Comparison of ENCODE assay signal across 10 cellular contexts in genomic region chr17:67474081-67474661, GRCh38.
DNase-seq lines count a peak whose midpoint lies in the region; ATAC-seq and TF ChIP-seq lines count a peak whose summit lies in the region.
"Had no signal": no experiment of that assay in that cellular context is flagged by ENCODE, and none has a peak within 500 bp of the region (broad histone marks: within the 10 kb centered on the region; RNA-seq: fewer than 3 reads in every experiment).

No MANE protein-coding gene starts in this region.

- peak overlapping the region; percentile 98 for H3K27ac Mint-ChIP-seq in T-helper 17 cell

- H3K4me1 Mint-ChIP-seq in T-helper 17 cell = peaks cover 56% of the 10 kb centered on the region

- H3K36me3 ChIP-seq in colonic mucosa = no peaks in the 10 kb centered on the region

- intact Hi-C loops in sciatic nerve (cut with DNase I) = no loop called here
- intact Hi-C loops in colonic mucosa (cut with DNase I) = loop anchor here (2.0 to 10.0 kb wide), 2 partner anchors 95 to 211 kb away; no protein-coding TSS in a partner anchor

- TF ChIP-seq CTCF in GM10266 (IDR thresholded peaks at IDR 0.05; ENCODE audit: control insufficient read depth, insufficient read depth, low read depth, missing control alignments) (no peak), colonic mucosa (IDR thresholded peaks at IDR 0.05) (no peak)

- no peak overlapping the region for H3K9ac ChIP-seq in colonic mucosa (ENCODE audit: low read depth in 2 of 2, low read length in 2 of 2)

- H3K4me3 Mint-ChIP-seq in T-helper 17 cell = peak overlapping the region; percentile 55

- DNase-seq in ELR (ENCODE audit: low read depth) (peak; percentile 42), T-helper 17 cell (no peak), fibroblast of peridontal ligament (ENCODE audit: extremely low read depth) (peak; percentile 97), sciatic nerve (ENCODE audit: low spot score) (no peak), GM10266 (ENCODE audit: extremely low spot score) (no peak), iPS-NIHi7 (ENCODE audit: extremely low spot score) (no peak), colonic mucosa (no peak)
- DNase-seq: naive B cell, NCI-H1436 had no signal

- no peaks in the 10 kb centered on the region for H3K4me1 ChIP-seq in colonic mucosa

- no peak for ATAC-seq in T-helper 17 cell
- peak; percentile 68 for ATAC-seq in sciatic nerve
- no peak for ATAC-seq in HG03521 (IDR thresholded peaks at IDR 0.05; ENCODE audit: unreplicated experiment)

- no peak overlapping the region for H3K4me3 ChIP-seq in colonic mucosa

- H3K27me3 Mint-ChIP-seq in T-helper 17 cell = no peaks in the 10 kb centered on the region
- H3K27me3 Mint-ChIP-seq: naive B cell had no signal

- H3K36me3 Mint-ChIP-seq in T-helper 17 cell (ENCODE audit: low read depth) = no peaks in the 10 kb centered on the region

- no peaks in the 10 kb centered on the region for H3K27me3 ChIP-seq in colonic mucosa

- H3K27ac ChIP-seq in colonic mucosa = no peak overlapping the region

- H3K9me3 ChIP-seq in T-helper 17 cell (ENCODE audit: control insufficient read depth, low read length, poor library complexity, severe bottlenecking) (no peaks in the 10 kb centered on the region), colonic mucosa (no peaks in the 10 kb centered on the region)

Comparison
In these comparisons a context has a peak if more than half of its experiments do, and no peak if none do; other contexts are left out.
1. DNase-seq: peak in ELR (single experiment) and fibroblast of peridontal ligament (single experiment); none in T-helper 17 cell (0 of 3), sciatic nerve (single experiment), GM10266 (single experiment), iPS-NIHi7 (single experiment) and colonic mucosa (single experiment).